Comparison of ENCODE assay signal across 1 cellular context in genomic region chr5:143674469-143674786, GRCh38.
TF ChIP-seq lines count a peak whose summit lies in the region.

No MANE protein-coding gene starts in this region.

TF ChIP-seq in GM23338, 12 proteins besides CTCF, POLR2A, EP300 and RAD21:
- TF ChIP-seq, protein P1, sequence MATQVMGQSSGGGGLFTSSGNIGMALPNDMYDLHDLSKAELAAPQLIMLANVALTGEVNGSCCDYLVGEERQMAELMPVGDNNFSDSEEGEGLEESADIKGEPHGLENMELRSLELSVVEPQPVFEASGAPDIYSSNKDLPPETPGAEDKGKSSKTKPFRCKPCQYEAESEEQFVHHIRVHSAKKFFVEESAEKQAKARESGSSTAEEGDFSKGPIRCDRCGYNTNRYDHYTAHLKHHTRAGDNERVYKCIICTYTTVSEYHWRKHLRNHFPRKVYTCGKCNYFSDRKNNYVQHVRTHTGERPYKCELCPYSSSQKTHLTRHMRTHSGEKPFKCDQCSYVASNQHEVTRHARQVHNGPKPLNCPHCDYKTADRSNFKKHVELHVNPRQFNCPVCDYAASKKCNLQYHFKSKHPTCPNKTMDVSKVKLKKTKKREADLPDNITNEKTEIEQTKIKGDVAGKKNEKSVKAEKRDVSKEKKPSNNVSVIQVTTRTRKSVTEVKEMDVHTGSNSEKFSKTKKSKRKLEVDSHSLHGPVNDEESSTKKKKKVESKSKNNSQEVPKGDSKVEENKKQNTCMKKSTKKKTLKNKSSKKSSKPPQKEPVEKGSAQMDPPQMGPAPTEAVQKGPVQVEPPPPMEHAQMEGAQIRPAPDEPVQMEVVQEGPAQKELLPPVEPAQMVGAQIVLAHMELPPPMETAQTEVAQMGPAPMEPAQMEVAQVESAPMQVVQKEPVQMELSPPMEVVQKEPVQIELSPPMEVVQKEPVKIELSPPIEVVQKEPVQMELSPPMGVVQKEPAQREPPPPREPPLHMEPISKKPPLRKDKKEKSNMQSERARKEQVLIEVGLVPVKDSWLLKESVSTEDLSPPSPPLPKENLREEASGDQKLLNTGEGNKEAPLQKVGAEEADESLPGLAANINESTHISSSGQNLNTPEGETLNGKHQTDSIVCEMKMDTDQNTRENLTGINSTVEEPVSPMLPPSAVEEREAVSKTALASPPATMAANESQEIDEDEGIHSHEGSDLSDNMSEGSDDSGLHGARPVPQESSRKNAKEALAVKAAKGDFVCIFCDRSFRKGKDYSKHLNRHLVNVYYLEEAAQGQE (IDR thresholded peaks at IDR 0.05; ENCODE audit: unreplicated experiment), result no peak
- TF ChIP-seq JUNB (IDR thresholded peaks at IDR 0.05; ENCODE audit: unreplicated experiment), result no peak
- TF ChIP-seq ETS1 (IDR thresholded peaks at IDR 0.05), result no peak
- no peak for TF ChIP-seq ZNF331 (CRISPR knock-in tag; IDR thresholded peaks at IDR 0.05; ENCODE audit: low read depth)
- TF ChIP-seq CREB1 (CRISPR knock-in tag; IDR thresholded peaks at IDR 0.05; ENCODE audit: low read depth), result no peak
- TF ChIP-seq, protein P2, sequence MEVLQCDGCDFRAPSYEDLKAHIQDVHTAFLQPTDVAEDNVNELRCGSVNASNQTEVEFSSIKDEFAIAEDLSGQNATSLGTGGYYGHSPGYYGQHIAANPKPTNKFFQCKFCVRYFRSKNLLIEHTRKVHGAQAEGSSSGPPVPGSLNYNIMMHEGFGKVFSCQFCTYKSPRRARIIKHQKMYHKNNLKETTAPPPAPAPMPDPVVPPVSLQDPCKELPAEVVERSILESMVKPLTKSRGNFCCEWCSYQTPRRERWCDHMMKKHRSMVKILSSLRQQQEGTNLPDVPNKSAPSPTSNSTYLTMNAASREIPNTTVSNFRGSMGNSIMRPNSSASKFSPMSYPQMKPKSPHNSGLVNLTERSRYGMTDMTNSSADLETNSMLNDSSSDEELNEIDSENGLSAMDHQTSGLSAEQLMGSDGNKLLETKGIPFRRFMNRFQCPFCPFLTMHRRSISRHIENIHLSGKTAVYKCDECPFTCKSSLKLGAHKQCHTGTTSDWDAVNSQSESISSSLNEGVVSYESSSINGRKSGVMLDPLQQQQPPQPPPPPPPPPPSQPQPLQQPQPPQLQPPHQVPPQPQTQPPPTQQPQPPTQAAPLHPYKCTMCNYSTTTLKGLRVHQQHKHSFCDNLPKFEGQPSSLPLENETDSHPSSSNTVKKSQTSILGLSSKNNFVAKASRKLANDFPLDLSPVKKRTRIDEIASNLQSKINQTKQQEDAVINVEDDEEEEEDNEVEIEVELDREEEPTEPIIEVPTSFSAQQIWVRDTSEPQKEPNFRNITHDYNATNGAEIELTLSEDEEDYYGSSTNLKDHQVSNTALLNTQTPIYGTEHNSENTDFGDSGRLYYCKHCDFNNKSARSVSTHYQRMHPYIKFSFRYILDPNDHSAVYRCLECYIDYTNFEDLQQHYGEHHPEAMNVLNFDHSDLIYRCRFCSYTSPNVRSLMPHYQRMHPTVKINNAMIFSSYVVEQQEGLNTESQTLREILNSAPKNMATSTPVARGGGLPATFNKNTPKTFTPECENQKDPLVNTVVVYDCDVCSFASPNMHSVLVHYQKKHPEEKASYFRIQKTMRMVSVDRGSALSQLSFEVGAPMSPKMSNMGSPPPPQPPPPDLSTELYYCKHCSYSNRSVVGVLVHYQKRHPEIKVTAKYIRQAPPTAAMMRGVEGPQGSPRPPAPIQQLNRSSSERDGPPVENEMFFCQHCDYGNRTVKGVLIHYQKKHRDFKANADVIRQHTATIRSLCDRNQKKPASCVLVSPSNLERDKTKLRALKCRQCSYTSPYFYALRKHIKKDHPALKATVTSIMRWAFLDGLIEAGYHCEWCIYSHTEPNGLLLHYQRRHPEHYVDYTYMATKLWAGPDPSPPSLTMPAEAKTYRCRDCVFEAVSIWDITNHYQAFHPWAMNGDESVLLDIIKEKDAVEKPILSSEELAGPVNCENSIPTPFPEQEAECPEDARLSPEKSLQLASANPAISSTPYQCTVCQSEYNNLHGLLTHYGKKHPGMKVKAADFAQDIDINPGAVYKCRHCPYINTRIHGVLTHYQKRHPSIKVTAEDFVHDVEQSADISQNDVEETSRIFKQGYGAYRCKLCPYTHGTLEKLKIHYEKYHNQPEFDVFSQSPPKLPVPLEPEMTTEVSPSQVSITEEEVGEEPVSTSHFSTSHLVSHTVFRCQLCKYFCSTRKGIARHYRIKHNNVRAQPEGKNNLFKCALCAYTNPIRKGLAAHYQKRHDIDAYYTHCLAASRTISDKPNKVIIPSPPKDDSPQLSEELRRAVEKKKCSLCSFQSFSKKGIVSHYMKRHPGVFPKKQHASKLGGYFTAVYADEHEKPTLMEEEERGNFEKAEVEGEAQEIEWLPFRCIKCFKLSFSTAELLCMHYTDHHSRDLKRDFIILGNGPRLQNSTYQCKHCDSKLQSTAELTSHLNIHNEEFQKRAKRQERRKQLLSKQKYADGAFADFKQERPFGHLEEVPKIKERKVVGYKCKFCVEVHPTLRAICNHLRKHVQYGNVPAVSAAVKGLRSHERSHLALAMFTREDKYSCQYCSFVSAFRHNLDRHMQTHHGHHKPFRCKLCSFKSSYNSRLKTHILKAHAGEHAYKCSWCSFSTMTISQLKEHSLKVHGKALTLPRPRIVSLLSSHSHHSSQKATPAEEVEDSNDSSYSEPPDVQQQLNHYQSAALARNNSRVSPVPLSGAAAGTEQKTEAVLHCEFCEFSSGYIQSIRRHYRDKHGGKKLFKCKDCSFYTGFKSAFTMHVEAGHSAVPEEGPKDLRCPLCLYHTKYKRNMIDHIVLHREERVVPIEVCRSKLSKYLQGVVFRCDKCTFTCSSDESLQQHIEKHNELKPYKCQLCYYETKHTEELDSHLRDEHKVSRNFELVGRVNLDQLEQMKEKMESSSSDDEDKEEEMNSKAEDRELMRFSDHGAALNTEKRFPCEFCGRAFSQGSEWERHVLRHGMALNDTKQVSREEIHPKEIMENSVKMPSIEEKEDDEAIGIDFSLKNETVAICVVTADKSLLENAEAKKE (CRISPR knock-in tag; IDR thresholded peaks at IDR 0.05), result no peak
- TF ChIP-seq STAT1 (IDR thresholded peaks at IDR 0.05; ENCODE audit: unreplicated experiment), result no peak
- no peak for TF ChIP-seq EZH2phosphoT487 (IDR thresholded peaks at IDR 0.05; ENCODE audit: unreplicated experiment)
- no peak for TF ChIP-seq EZH2 (IDR thresholded peaks at IDR 0.05; ENCODE audit: low read depth, unreplicated experiment)
- no peak for TF ChIP-seq ZNF114 (CRISPR knock-in tag; IDR thresholded peaks at IDR 0.05)
- no peak for TF ChIP-seq NANOG (IDR thresholded peaks at IDR 0.05; ENCODE audit: borderline replicate concordance)
- TF ChIP-seq POLR2AphosphoS5 (IDR thresholded peaks at IDR 0.05; ENCODE audit: low read depth), result no peak
